13 cellular contexts compared by ENCODE assay signal in genomic region chr7:44754802-44755697, GRCh38. TPM values are rescaled to one million over a fixed set of nuclear protein-coding genes. Genes with fewer than 3 reads are reported as not detected.
DNase-seq lines count a peak whose midpoint lies in the region; ATAC-seq and TF ChIP-seq lines count a peak whose summit lies in the region.
"Had no signal": no experiment of that assay in that cellular context is flagged by ENCODE, and none has a peak within 500 bp of the region (broad histone marks: within the 10 kb centered on the region; RNA-seq: fewer than 3 reads in every experiment).

No MANE protein-coding gene starts in this region.

- peak overlapping the region; percentile 28 for H3K27ac Mint-ChIP-seq in activated naive CD8-positive, alpha-beta T cell
- H3K27ac Mint-ChIP-seq in activated naive CD8-positive, alpha-beta T cell treated with anti-CD3 and anti-CD28 coated beads, Interleukin-2, amount 50 U/mL, for 24 hours: no peak overlapping the region
- peak overlapping the region; percentile 36 to 80 for H3K27ac Mint-ChIP-seq in T-cell

- intact Hi-C loops in lower lobe of right lung (cut with DNase I) (no loop called here), tibial artery (cut with DNase I; ENCODE audit: low total_unique reads) (no loop called here)

- POLR2A ChIA-PET in T-cell (lab: Charles Lee): interaction anchor here in 1 of 2 donors (0.5 kb wide), 1 partner anchor 628 kb away, joined by 3 read pairs; no protein-coding TSS in a partner anchor

- DNase-seq in activated naive CD8-positive, alpha-beta T cell treated with anti-CD3 and anti-CD28 coated beads, Interleukin-2, amount 50 U/mL, for 24 hours: no peak
- DNase-seq in T-cell (no peak), lower lobe of right lung (no peak), tibial artery (no peak), H4 (ENCODE audit: low spot score) (no peak), nucleus accumbens (lab: John Stamatoyannopoulos, UW) (no peak)
- DNase-seq: hypothalamus; NCI-H2029; stimulated activated CD4-positive, alpha-beta T cell treated with anti-CD3 and anti-CD28 coated beads, Interleukin-4, amount 100 ng/mL, for 1 hour had no signal

- H3K4me1 Mint-ChIP-seq in activated naive CD8-positive, alpha-beta T cell (ENCODE audit: low read depth): peaks cover 40% of the 10 kb centered on the region
- H3K4me1 Mint-ChIP-seq in activated naive CD8-positive, alpha-beta T cell treated with anti-CD3 and anti-CD28 coated beads, Interleukin-2, amount 50 U/mL, for 24 hours: peaks cover 35% of the 10 kb centered on the region
- peaks cover 22 to 45% (median 38%) of the 10 kb centered on the region in 3 donors for H3K4me1 Mint-ChIP-seq in T-cell

- H3K27me3 Mint-ChIP-seq in activated naive CD8-positive, alpha-beta T cell: no peaks in the 10 kb centered on the region
- H3K27me3 Mint-ChIP-seq in activated naive CD8-positive, alpha-beta T cell treated with anti-CD3 and anti-CD28 coated beads, Interleukin-2, amount 50 U/mL, for 24 hours: no peaks in the 10 kb centered on the region
- H3K27me3 Mint-ChIP-seq in T-cell: no peaks in the 10 kb centered on the region

- no peak overlapping the region for H3K4me3 Mint-ChIP-seq in activated naive CD8-positive, alpha-beta T cell
- H3K4me3 Mint-ChIP-seq in activated naive CD8-positive, alpha-beta T cell treated with anti-CD3 and anti-CD28 coated beads, Interleukin-2, amount 50 U/mL, for 24 hours: no peak overlapping the region
- H3K4me3 Mint-ChIP-seq in T-cell: no peak overlapping the region
- H3K4me3 Mint-ChIP-seq: CD14-positive monocyte, nephron had no signal

- no peaks in the 10 kb centered on the region for H3K27me3 ChIP-seq in lower lobe of right lung (ENCODE audit: low read depth)
- no peaks in the 10 kb centered on the region for H3K27me3 ChIP-seq in tibial artery

- H3K4me1 ChIP-seq in lower lobe of right lung (peaks cover 58% of the 10 kb centered on the region), tibial artery (peaks cover 4 to 56% (median 41%) of the 10 kb centered on the region in 4 donors)

- CTCF ChIA-PET in T-cell (lab: Charles Lee): no interaction called here

- ATAC-seq in activated naive CD8-positive, alpha-beta T cell treated with anti-CD3 and anti-CD28 coated beads, Interleukin-2, amount 50 U/mL, for 24 hours: no peak
- ATAC-seq in T-cell (replicated peaks in 1 of 4): no peak
- ATAC-seq in lower lobe of right lung: peak; percentile 18 to 24
- ATAC-seq in HG02759 (IDR thresholded peaks at IDR 0.05; ENCODE audit: unreplicated experiment): no peak

- TF ChIP-seq CTCF in lower lobe of right lung (IDR thresholded peaks at IDR 0.05): no peak
- TF ChIP-seq CTCF in tibial artery (IDR thresholded peaks at IDR 0.05): no peak

- no peaks in the 10 kb centered on the region for H3K9me3 ChIP-seq in lower lobe of right lung
- H3K9me3 ChIP-seq in tibial artery: no peaks in the 10 kb centered on the region

- H3K36me3 Mint-ChIP-seq in activated naive CD8-positive, alpha-beta T cell: peaks cover 5% of the 10 kb centered on the region
- H3K36me3 Mint-ChIP-seq in activated naive CD8-positive, alpha-beta T cell treated with anti-CD3 and anti-CD28 coated beads, Interleukin-2, amount 50 U/mL, for 24 hours (ENCODE audit: low read depth): peaks cover 17% of the 10 kb centered on the region
- H3K36me3 Mint-ChIP-seq in T-cell: peaks cover 3% of the 10 kb centered on the region

- H3K36me3 ChIP-seq in lower lobe of right lung: peaks cover 40% of the 10 kb centered on the region
- peaks cover 17 to 33% (median 30%) of the 10 kb centered on the region in 3 donors for H3K36me3 ChIP-seq in tibial artery

- H3K27ac ChIP-seq in lower lobe of right lung (peak overlapping the region; percentile 60), tibial artery (peak overlapping the region; percentile 26 to 64)

- no peaks in the 10 kb centered on the region for H3K9me3 Mint-ChIP-seq in activated naive CD8-positive, alpha-beta T cell (ENCODE audit: low read depth)
- H3K9me3 Mint-ChIP-seq in activated naive CD8-positive, alpha-beta T cell treated with anti-CD3 and anti-CD28 coated beads, Interleukin-2, amount 50 U/mL, for 24 hours: no peaks in the 10 kb centered on the region
- H3K9me3 Mint-ChIP-seq in T-cell: no peaks in the 10 kb centered on the region
- H3K9me3 Mint-ChIP-seq: CD14-positive monocyte, nephron had no signal

- no peak overlapping the region for H3K4me3 ChIP-seq in lower lobe of right lung
- H3K4me3 ChIP-seq in tibial artery: no peak overlapping the region

RNA-seq across cellular contexts. Expression of gene ZMIZ2, which starts 6.4 kb away (rescaled TPM):
- total RNA-seq in T-cell (100 to 1,000 TPM; 112 to 172 (median 145) TPM), lower lobe of right lung (97.9 TPM)
- total RNA-seq in H4 (2014; rRNA removed; shearing (Covaris generic)): 3.9 and 4.6 TPM in 2 replicates

RNA-seq across cellular contexts. Expression of gene PPIA, which starts 41.4 kb away (rescaled TPM):
- total RNA-seq in T-cell (100 to 1,000 TPM; 673 to 863 (median 774) TPM), lower lobe of right lung (964 TPM)
- total RNA-seq in H4 (2014; rRNA removed; shearing (Covaris generic)): 13,857 and 15,820 TPM in 2 replicates

Comparison
In these comparisons a context has a peak if more than half of its experiments do, and no peak if none do; other contexts are left out.
1. ATAC-seq: peak in lower lobe of right lung (2 of 2); none in activated naive CD8-positive, alpha-beta T cell treated with anti-CD3 and anti-CD28 coated beads, Interleukin-2, amount 50 U/mL, for 24 hours (single experiment), T-cell (0 of 4) and HG02759 (single experiment).
2. RNA of gene ZMIZ2, which starts 6.4 kb away (total RNA-seq): 112 to 172 TPM in T-cell and 97.9 TPM in lower lobe of right lung (single experiment); 3.9 to 4.6 TPM in H4; every median in the first group is over 10 times any median in the second.
3. RNA of gene PPIA, which starts 41.4 kb away (total RNA-seq): 13,857 to 15,820 TPM in H4; 964 TPM in lower lobe of right lung (single experiment) and 673 to 863 TPM in T-cell; every median in the first group is over 10 times any median in the second.